8 cellular contexts compared by ENCODE assay signal in genomic region chr1:50970508-50970885, GRCh38. TPM values are rescaled to one million over a fixed set of nuclear protein-coding genes. Genes with fewer than 3 reads are reported as not detected.
DNase-seq lines count a peak whose midpoint lies in the region; ATAC-seq and TF ChIP-seq lines count a peak whose summit lies in the region.

No MANE protein-coding gene starts in this region.

- H4K20me1 ChIP-seq in OCI-LY1 (ENCODE audit: insufficient read depth, low read length), result no peaks in the 10 kb centered on the region

- H3K27me3 Mint-ChIP-seq in endothelial cell (ENCODE audit: unreplicated experiment), result peaks cover 15% of the 10 kb centered on the region

- ATAC-seq in psoas muscle (no peak), GM19351 (IDR thresholded peaks at IDR 0.05; ENCODE audit: unreplicated experiment) (no peak), GM18907 (IDR thresholded peaks at IDR 0.05; ENCODE audit: unreplicated experiment) (no peak)

- no peak for TF ChIP-seq CTCF in OCI-LY1 (IDR thresholded peaks at IDR 0.05; ENCODE audit: low read length)
- no peak for TF ChIP-seq CTCF in endothelial cell (IDR thresholded peaks at IDR 0.05; ENCODE audit: unreplicated experiment)
- no peak for TF ChIP-seq CTCF in psoas muscle (IDR thresholded peaks at IDR 0.05)

- peaks cover 46% of the 10 kb centered on the region for H3K36me3 ChIP-seq in OCI-LY1 (ENCODE audit: insufficient read depth, low read length)
- H3K36me3 ChIP-seq in psoas muscle (ENCODE audit: insufficient read depth in 1 of 2, low read depth in 1 of 2), result no peaks in the 10 kb centered on the region

- no peaks in the 10 kb centered on the region for H3K9me2 ChIP-seq in OCI-LY1 (ENCODE audit: low read depth, low read length)

- H3K9me3 ChIP-seq in OCI-LY1 (ENCODE audit: low read length) (no peaks in the 10 kb centered on the region), psoas muscle (no peaks in the 10 kb centered on the region)

- H3F3A ChIP-seq in OCI-LY1 (ENCODE audit: insufficient read depth, low read length), result no peaks in the 10 kb centered on the region

- peak overlapping the region; percentile 99 for H3K9ac ChIP-seq in OCI-LY1 (ENCODE audit: low read length)

- peaks cover 7% of the 10 kb centered on the region for H3K4me1 Mint-ChIP-seq in endothelial cell (ENCODE audit: unreplicated experiment)

- H3K4me3 ChIP-seq in GM08714 (ENCODE audit: low read length), result peak overlapping the region; percentile 93
- peak overlapping the region; percentile 89 for H3K4me3 ChIP-seq in OCI-LY1 (ENCODE audit: low read depth, low read length, poor library complexity, severe bottlenecking)
- peak overlapping the region; percentile 89 for H3K4me3 ChIP-seq in psoas muscle

- H2AFZ ChIP-seq in OCI-LY1 (ENCODE audit: low read length), result no peak overlapping the region

- no peaks in the 10 kb centered on the region for H3K9me3 Mint-ChIP-seq in endothelial cell (ENCODE audit: unreplicated experiment)

- intact Hi-C loops in psoas muscle (cut with DNase I), result no loop called here

- H3K4me1 ChIP-seq in OCI-LY1 (ENCODE audit: insufficient read depth, low read length, severe bottlenecking) (peaks cover 43% of the 10 kb centered on the region), psoas muscle (peaks cover 22% of the 10 kb centered on the region)

- no peaks in the 10 kb centered on the region for H3K36me3 Mint-ChIP-seq in endothelial cell (ENCODE audit: low read depth, unreplicated experiment)

- H3K27me3 ChIP-seq in OCI-LY1 (ENCODE audit: insufficient read depth, low read length), result no peaks in the 10 kb centered on the region
- H3K27me3 ChIP-seq in psoas muscle (ENCODE audit: insufficient read depth in 3 of 3, low read length in 2 of 3), result no peaks in the 10 kb centered on the region

- no peak overlapping the region for H3K27ac Mint-ChIP-seq in endothelial cell (ENCODE audit: unreplicated experiment)

- peak overlapping the region; percentile 83 for H3K4me3 Mint-ChIP-seq in endothelial cell (ENCODE audit: unreplicated experiment)

- H3K27ac ChIP-seq in OCI-LY1 (ENCODE audit: low read depth, low read length, poor library complexity, severe bottlenecking), result peak overlapping the region; percentile 95
- H3K27ac ChIP-seq in psoas muscle, result peak overlapping the region; percentile 99

- 6 to 22% (median 13%) methylated on average over 6 of the region's 6 CpGs for WGBS in psoas muscle, 3 donors

- no peak for DNase-seq in endothelial cell (ENCODE audit: low spot score)
- DNase-seq in psoas muscle, result no peak
- no peak for DNase-seq in kidney tubule cell (ENCODE audit: low spot score)
- no peak for DNase-seq in GM19238 (ENCODE audit: insufficient read length, low spot score)

- H3K4me2 ChIP-seq in OCI-LY1 (ENCODE audit: low read length), result peak overlapping the region; percentile 89

- H3K79me2 ChIP-seq in OCI-LY1 (ENCODE audit: insufficient read depth, low read length), result peaks cover 62% of the 10 kb centered on the region

RNA-seq across cellular contexts. Expression of gene CDKN2C, which starts 0.5 kb away (rescaled TPM):
- total RNA-seq in endothelial cell (ENCODE audit: unreplicated experiment), result not detected
- 1 to 10 TPM; 3.5 to 7.4 (median 6.5) TPM for total RNA-seq in psoas muscle
- polyA plus RNA-seq in psoas muscle, result 10 to 100 TPM in 1 of 3 donors, 1 to 10 TPM in 2; 4.6 to 12.7 (median 7.8) TPM

RNA-seq across cellular contexts. Expression of gene FAF1, which starts 10.4 kb away (rescaled TPM):
- 54.3 TPM for total RNA-seq in endothelial cell (ENCODE audit: unreplicated experiment)
- 100 to 1,000 TPM in 3 of 4 donors, 10 to 100 TPM in 1; 84.0 to 120 (median 109) TPM for total RNA-seq in psoas muscle
- 100 to 1,000 TPM in 1 of 3 donors, 10 to 100 TPM in 2; 67.8 to 128 (median 71.8) TPM for polyA plus RNA-seq in psoas muscle
